8 cellular contexts compared by ENCODE assay signal in the genomic region with DNA sequence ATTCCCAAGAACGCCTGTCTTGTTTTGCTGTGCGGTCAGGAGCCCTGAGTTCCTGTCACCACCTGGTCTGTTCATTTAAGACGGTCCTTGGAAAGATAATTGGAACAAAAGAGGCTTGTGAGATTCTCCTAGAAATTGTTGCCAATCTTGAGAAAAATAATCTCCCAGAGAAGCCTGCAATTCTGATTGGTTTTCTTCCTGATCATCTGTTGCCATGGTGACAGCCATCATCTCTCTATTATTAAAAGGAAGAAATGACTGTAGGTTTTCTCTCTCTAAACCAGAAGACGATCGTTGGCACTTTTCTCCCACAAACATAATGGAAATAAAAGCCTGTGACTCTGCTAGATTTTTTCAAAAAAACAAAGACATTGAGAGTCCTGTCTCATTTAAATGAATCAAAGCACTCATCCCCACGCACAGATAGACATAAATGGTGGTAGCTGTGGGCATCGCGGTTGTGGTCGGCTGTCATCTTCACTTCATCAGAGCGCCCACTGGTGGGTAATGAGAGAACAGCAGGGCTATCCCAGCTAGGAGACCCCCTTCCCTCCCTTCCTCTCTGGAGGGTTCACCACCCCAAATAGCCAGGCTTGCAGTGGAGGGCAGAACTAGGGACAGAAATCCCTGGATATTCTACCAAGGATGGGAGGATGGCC. TPM values are rescaled to one million over a fixed set of nuclear protein-coding genes. Genes with fewer than 3 reads are reported as not detected.
A peak's percentile ranks its signal among the peaks of the same experiment; 100 is the strongest.
DNase-seq lines count a peak whose midpoint lies in the region; ATAC-seq lines count a peak whose summit lies in the region.

No MANE protein-coding gene starts in this region.

- H2AFZ ChIP-seq in GM23248 (peak overlapping the region; percentile 36; the same call in 1 of the 2 replicates), trophoblast cell (ENCODE audit: insufficient read depth, low read length, poor library complexity) (no peak overlapping the region)

- H2BK120ac ChIP-seq in mesendoderm (ENCODE audit: low read depth, low read length) (no peak overlapping the region), trophoblast cell (ENCODE audit: insufficient read depth, low read length, poor library complexity) (no peak overlapping the region)

- H4K8ac ChIP-seq in mesendoderm (ENCODE audit: low read depth, low read length) (no peak overlapping the region), trophoblast cell (ENCODE audit: low read depth, low read length) (no peak overlapping the region)

- no peak overlapping the region for H4K12ac ChIP-seq in trophoblast cell (ENCODE audit: low read depth, low read length)

- H3K27ac ChIP-seq in GM23248 = no peak overlapping the region
- no peak overlapping the region for H3K27ac ChIP-seq in mesendoderm (ENCODE audit: low read depth, low read length)
- no peak overlapping the region for H3K27ac ChIP-seq in trophoblast cell (ENCODE audit: low read depth, low read length)

- no peaks in the 10 kb centered on the region for H4K20me1 ChIP-seq in GM23248 (ENCODE audit: insufficient read depth)

- no peak overlapping the region for H2BK12ac ChIP-seq in trophoblast cell (ENCODE audit: low read length)

- H3K9me2 ChIP-seq in GM23248 (ENCODE audit: insufficient read depth) = no peaks in the 10 kb centered on the region

- no peak overlapping the region for H2BK15ac ChIP-seq in mesendoderm (replicated peaks; ENCODE audit: low read depth)

- H3K27me3 ChIP-seq in GM23248 (replicated peaks; ENCODE audit: insufficient read depth) (no peaks in the 10 kb centered on the region), mesendoderm (ENCODE audit: insufficient read depth, low read length, poor library complexity) (no peaks in the 10 kb centered on the region), trophoblast cell (ENCODE audit: insufficient read depth, low read length) (no peaks in the 10 kb centered on the region)

- no peaks in the 10 kb centered on the region for H3K9me3 ChIP-seq in GM23248 (ENCODE audit: low read depth)
- no peaks in the 10 kb centered on the region for H3K9me3 ChIP-seq in trophoblast cell (ENCODE audit: insufficient read depth, low read depth, low read length)

- in situ Hi-C loops in GM23248 (cut with MboI) = no loop called here

- H3K4me1 ChIP-seq in GM23248 (ENCODE audit: insufficient read depth) = no peaks in the 10 kb centered on the region
- H3K4me1 ChIP-seq in mesendoderm (ENCODE audit: control insufficient read depth, low read depth, low read length) = peaks cover 3% of the 10 kb centered on the region
- no peaks in the 10 kb centered on the region for H3K4me1 ChIP-seq in trophoblast cell (ENCODE audit: control insufficient read depth in 1 of 2, insufficient read depth in 2 of 2, low read length in 2 of 2)

- no peak overlapping the region for H3K23ac ChIP-seq in mesendoderm (ENCODE audit: low read length)
- H3K23ac ChIP-seq in trophoblast cell (ENCODE audit: low read length) = no peak overlapping the region

- H2BK5ac ChIP-seq in mesendoderm (ENCODE audit: low read length) = no peak overlapping the region
- H2BK5ac ChIP-seq in trophoblast cell (ENCODE audit: low read depth, low read length, poor library complexity) = no peak overlapping the region

- no peak overlapping the region for H3K56ac ChIP-seq in mesendoderm (ENCODE audit: low read length)

- H3K18ac ChIP-seq in mesendoderm (ENCODE audit: low read length) (no peak overlapping the region), trophoblast cell (ENCODE audit: low read length) (no peak overlapping the region)

- H3K4me3 ChIP-seq in GM23248 (no peak overlapping the region), mesendoderm (ENCODE audit: low read length) (no peak overlapping the region), trophoblast cell (ENCODE audit: low read depth, low read length) (no peak overlapping the region)

- H3K79me2 ChIP-seq in GM23248 (ENCODE audit: insufficient read depth) (no peaks in the 10 kb centered on the region), mesendoderm (ENCODE audit: control insufficient read depth, insufficient read depth, low read length) (no peaks in the 10 kb centered on the region), trophoblast cell (ENCODE audit: control insufficient read depth, insufficient read depth, low read length, poor library complexity) (no peaks in the 10 kb centered on the region)

- peak; percentile 57 for DNase-seq in AG20443 (ENCODE audit: low spot score)
- DNase-seq in GM23248 = peak; percentile 44
- peak; percentile 26 for DNase-seq in activated T-helper 9 cell treated with anti-CD3 and anti-CD28 coated beads, Interleukin-2, amount 50 U/mL, for 16 hours (ENCODE audit: low read depth)
- DNase-seq in mesendoderm = peak; percentile 59
- DNase-seq in trophoblast cell = no peak
- no peak for DNase-seq in NCI-H146 treated with DMSO at 0.1 percent for 48 hours (lab: John Stamatoyannopoulos, UW; ENCODE audit: unreplicated experiment)

- no peak for ATAC-seq in GM18517 (IDR thresholded peaks at IDR 0.05; ENCODE audit: unreplicated experiment)
- no peak for ATAC-seq in HG02981 (IDR thresholded peaks at IDR 0.05; ENCODE audit: unreplicated experiment)

- H3K4me2 ChIP-seq in GM23248 (ENCODE audit: unreplicated experiment) (peak overlapping the region; percentile 23), mesendoderm (ENCODE audit: low read length) (no peak overlapping the region), trophoblast cell (ENCODE audit: low read length) (no peak overlapping the region)

- H3K9ac ChIP-seq in GM23248 (no peak overlapping the region), mesendoderm (ENCODE audit: low read length) (no peak overlapping the region), trophoblast cell (ENCODE audit: low read length) (no peak overlapping the region)

- no peaks in the 10 kb centered on the region for H3F3A ChIP-seq in GM23248 (ENCODE audit: insufficient read depth)

- H3K14ac ChIP-seq in trophoblast cell (ENCODE audit: low read length) = no peak overlapping the region

- H3K36me3 ChIP-seq in GM23248 (ENCODE audit: low read depth) = no peaks in the 10 kb centered on the region
- no peaks in the 10 kb centered on the region for H3K36me3 ChIP-seq in mesendoderm (ENCODE audit: control insufficient read depth, insufficient read depth, low read length)
- no peaks in the 10 kb centered on the region for H3K36me3 ChIP-seq in trophoblast cell (ENCODE audit: control insufficient read depth in 1 of 2, insufficient read depth in 2 of 2, low read length in 2 of 2)

- no peak overlapping the region for H4K5ac ChIP-seq in mesendoderm (ENCODE audit: low read length)

- no peak overlapping the region for H3K4ac ChIP-seq in mesendoderm (ENCODE audit: low read depth, low read length)
- H3K4ac ChIP-seq in trophoblast cell (ENCODE audit: low read depth, low read length) = no peak overlapping the region

- WGBS in GM23248 (ENCODE audit: low coverage in 1 of 2, low lambda C conversion rate in 2 of 2, missing lambda C conversion rate in 2 of 2), 2 experiments = 28 to 32% methylated on average over 10 of the region's 10 CpGs
- no CpG with 5 or more reads among the region's 10 CpGs for WGBS in mesendoderm (ENCODE audit: extremely low coverage, insufficient coverage, low lambda C conversion rate)
- no CpG with 5 or more reads among the region's 10 CpGs for WGBS in trophoblast cell (ENCODE audit: extremely low coverage, insufficient coverage, insufficient read length)

- H2AK5ac ChIP-seq in mesendoderm (ENCODE audit: low read length) (peak overlapping the region; percentile 29), trophoblast cell (ENCODE audit: low read length) (no peak overlapping the region)

- H4K91ac ChIP-seq in trophoblast cell (ENCODE audit: low read depth, low read length) = no peak overlapping the region

- H3K79me1 ChIP-seq in mesendoderm (ENCODE audit: low read length) = no peaks in the 10 kb centered on the region
- no peaks in the 10 kb centered on the region for H3K79me1 ChIP-seq in trophoblast cell (ENCODE audit: low read length)

RNA-seq across cellular contexts. Expression of gene CALM3, which starts 21.7 kb away (rescaled TPM):
- total RNA-seq in GM23248 (2014; rRNA removed; shearing (Covaris generic)) = 229 and 271 TPM in 2 replicates
- polyA plus RNA-seq in GM23248 (2016; fragmentation: Nextera tagmentation; extraction: Ambion mirVana) = 217 and 225 TPM in 2 replicates
- 240 TPM for polyA plus RNA-seq in mesendoderm (2013, experiment 1 of 2)
- 237 TPM for polyA plus RNA-seq in mesendoderm (2013, experiment 2 of 2)
- polyA plus RNA-seq in trophoblast cell (2013) = 312 and 341 TPM in 2 replicates

RNA-seq across cellular contexts. Expression of gene PTGIR, which starts 45.5 kb away (rescaled TPM):
- total RNA-seq in GM23248 (2014; rRNA removed; shearing (Covaris generic)) = 18.0 and 21.1 TPM in 2 replicates
- polyA plus RNA-seq in GM23248 (2016; fragmentation: Nextera tagmentation; extraction: Ambion mirVana) = 21.1 and 21.5 TPM in 2 replicates
- not detected for polyA plus RNA-seq in mesendoderm (2013, experiment 1 of 2)
- polyA plus RNA-seq in mesendoderm (2013, experiment 2 of 2) = not detected
- 0.57 and 0.64 TPM in 2 replicates for polyA plus RNA-seq in trophoblast cell (2013)

RNA-seq across cellular contexts. Expression of gene GNG8, which starts 56.6 kb away (rescaled TPM):
- total RNA-seq in GM23248 (2014; rRNA removed; shearing (Covaris generic)) = not detected in 2 replicates
- polyA plus RNA-seq in GM23248 (2016; fragmentation: Nextera tagmentation; extraction: Ambion mirVana) = not detected in 2 replicates
- not detected for polyA plus RNA-seq in mesendoderm (2013, experiment 1 of 2)
- 1.2 TPM for polyA plus RNA-seq in mesendoderm (2013, experiment 2 of 2)
- 2.0 TPM in 1 of 2 replicates, not detected in the other for polyA plus RNA-seq in trophoblast cell (2013)

Comparison
In these comparisons a context has a peak if more than half of its experiments do, and no peak if none do; other contexts are left out.
1. DNase-seq: peak in AG20443 (single experiment), GM23248 (single experiment), activated T-helper 9 cell treated with anti-CD3 and anti-CD28 coated beads, Interleukin-2, amount 50 U/mL, for 16 hours (single experiment) and mesendoderm (single experiment); none in trophoblast cell (0 of 2) and NCI-H146 treated with DMSO at 0.1 percent for 48 hours (single experiment).